Comparison of ENCODE assay signal across 15 cellular contexts in the genomic region with DNA sequence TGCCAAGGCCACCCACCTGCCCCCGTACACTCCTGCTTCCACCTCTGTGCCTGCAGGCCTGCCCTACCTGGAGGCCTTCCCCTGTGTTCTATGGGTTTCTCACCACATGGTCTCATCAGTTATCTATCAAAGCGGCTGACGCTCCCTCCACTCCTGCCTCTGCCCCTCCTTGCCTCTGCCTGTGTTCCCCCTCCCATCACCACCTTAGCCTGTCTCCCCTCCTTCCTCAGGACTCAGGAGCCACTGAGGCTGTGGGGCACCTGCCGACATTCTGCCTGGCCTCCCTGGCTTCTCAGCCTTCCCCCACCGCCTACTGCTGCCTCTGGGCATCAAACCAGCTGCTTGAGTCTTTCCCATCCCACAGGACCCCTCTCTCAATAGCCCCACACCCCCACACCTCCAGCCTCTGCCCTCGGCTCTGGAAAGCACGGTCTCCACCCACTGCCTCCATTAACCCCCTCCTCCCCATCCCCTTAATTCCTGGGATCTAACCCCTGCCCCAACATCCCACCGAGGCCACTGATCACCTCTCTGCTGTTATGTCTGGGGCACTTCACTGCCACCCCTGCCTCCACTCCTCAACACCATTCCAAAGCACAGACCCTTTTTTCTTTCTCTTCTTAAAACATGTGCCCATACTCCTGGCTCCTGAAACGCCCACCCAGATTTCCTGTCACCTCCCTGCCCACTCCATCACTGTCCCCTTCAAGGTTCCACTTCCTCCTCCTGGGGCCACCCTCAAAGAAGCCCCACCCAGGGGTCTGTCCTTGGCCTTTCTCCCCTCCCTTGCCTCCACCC. TPM values are rescaled to one million over a fixed set of nuclear protein-coding genes. Genes with fewer than 3 reads are reported as not detected.
A peak's percentile ranks its signal among the peaks of the same experiment; 100 is the strongest.
DNase-seq lines count a peak whose midpoint lies in the region; TF ChIP-seq lines count a peak whose summit lies in the region.
"Had no signal": no experiment of that assay in that cellular context is flagged by ENCODE, and none has a peak within 500 bp of the region (broad histone marks: within the 10 kb centered on the region; RNA-seq: fewer than 3 reads in every experiment).

No MANE protein-coding gene starts in this region.

- peaks cover 6% of the 10 kb centered on the region for H3K4me1 ChIP-seq in CD8-positive, alpha-beta memory T cell (ENCODE audit: insufficient read depth, low read length)
- no peaks in the 10 kb centered on the region for H3K4me1 ChIP-seq in HEK293 (ENCODE audit: control insufficient read depth, insufficient read depth, low read length)
- peaks cover 33% of the 10 kb centered on the region for H3K4me1 ChIP-seq in adipocyte (ENCODE audit: control insufficient read depth, insufficient read depth, low read length)
- H3K4me1 ChIP-seq in neuronal stem cell (ENCODE audit: control insufficient read depth in 2 of 2, insufficient read depth in 1 of 2, low read depth in 1 of 2, low read length in 2 of 2) = peaks cover 0 to 6% of the 10 kb centered on the region in 2 donors
- no peaks in the 10 kb centered on the region for H3K4me1 ChIP-seq in CD4-positive, alpha-beta memory T cell (ENCODE audit: insufficient read depth, low read length)
- no peaks in the 10 kb centered on the region for H3K4me1 ChIP-seq in uterus
- H3K4me1 ChIP-seq: prostate gland, tibial artery had no signal

- H3K4me2 ChIP-seq in neuronal stem cell (ENCODE audit: insufficient read depth, low read length, poor library complexity, severe bottlenecking) = no peak overlapping the region

- no peaks in the 10 kb centered on the region for H3K36me3 Mint-ChIP-seq in CD8-positive, alpha-beta memory T cell
- no peaks in the 10 kb centered on the region for H3K36me3 Mint-ChIP-seq in CD4-positive, alpha-beta memory T cell

- no CpG with 5 or more reads among the region's 9 CpGs for WGBS in neuronal stem cell (ENCODE audit: extremely low coverage in 2 of 2, insufficient read length in 2 of 2, insufficient replicate concordance in 1 of 2), 2 donors

- H4K8ac ChIP-seq in neuronal stem cell (ENCODE audit: low read depth, low read length) = no peak overlapping the region

- no peaks in the 10 kb centered on the region for H3K9me3 Mint-ChIP-seq in CD8-positive, alpha-beta memory T cell
- H3K9me3 Mint-ChIP-seq in CD4-positive, alpha-beta memory T cell = no peaks in the 10 kb centered on the region
- H3K9me3 Mint-ChIP-seq: CD4-positive, alpha-beta T cell had no signal

- no peak overlapping the region for H3K4me3 Mint-ChIP-seq in CD8-positive, alpha-beta memory T cell
- H3K4me3 Mint-ChIP-seq in CD4-positive, alpha-beta memory T cell = no peak overlapping the region
- H3K4me3 Mint-ChIP-seq: CD4-positive, alpha-beta T cell had no signal

- peak overlapping the region; percentile 88 for H2BK12ac ChIP-seq in neuronal stem cell (ENCODE audit: low read length)

- no peak overlapping the region for H3K4me3 ChIP-seq in CD8-positive, alpha-beta memory T cell (ENCODE audit: low read length)
- H3K4me3 ChIP-seq in HEK293 (ENCODE audit: low read depth, low read length) (no peak overlapping the region), adipocyte (ENCODE audit: low read length) (no peak overlapping the region), neuronal stem cell (ENCODE audit: low read length in 2 of 2) (no peak overlapping the region), uterus (no peak overlapping the region)
- no peak overlapping the region for H3K4me3 ChIP-seq in CD4-positive, alpha-beta memory T cell (ENCODE audit: low read length in 2 of 2)
- H3K4me3 ChIP-seq: heart left ventricle, mucosa of descending colon, prostate gland, tibial artery had no signal

- H2BK120ac ChIP-seq in neuronal stem cell (ENCODE audit: low read depth, low read length) = no peak overlapping the region

- peak overlapping the region; percentile 19 for H3K18ac ChIP-seq in neuronal stem cell (ENCODE audit: low read length)

- H2AK5ac ChIP-seq in neuronal stem cell (ENCODE audit: low read depth, low read length) = peak overlapping the region; percentile 42

- H3K27ac Mint-ChIP-seq in CD8-positive, alpha-beta memory T cell = peak overlapping the region in 4 of 8 donors; percentile 36 to 83 (median 66)
- no peak overlapping the region for H3K27ac Mint-ChIP-seq in CD4-positive, alpha-beta memory T cell
- H3K27ac Mint-ChIP-seq: CD4-positive, alpha-beta T cell had no signal

- peaks cover 0 to 3% of the 10 kb centered on the region in 2 donors for H3K27me3 Mint-ChIP-seq in CD8-positive, alpha-beta memory T cell
- H3K27me3 Mint-ChIP-seq in CD4-positive, alpha-beta memory T cell = no peaks in the 10 kb centered on the region
- H3K27me3 Mint-ChIP-seq: CD4-positive, alpha-beta T cell had no signal

- no peak for TF ChIP-seq POLR2A in uterus (IDR thresholded peaks at IDR 0.05)

- H3K14ac ChIP-seq in neuronal stem cell (ENCODE audit: low read length) = no peak overlapping the region

- H3K36me3 ChIP-seq in CD8-positive, alpha-beta memory T cell (ENCODE audit: insufficient read depth, low read length) = no peaks in the 10 kb centered on the region
- H3K36me3 ChIP-seq in HEK293 (ENCODE audit: control insufficient read depth in 2 of 2, insufficient read depth in 1 of 2, low read length in 2 of 2) (no peaks in the 10 kb centered on the region), adipocyte (ENCODE audit: control insufficient read depth, insufficient read depth, low read length, severe bottlenecking) (no peaks in the 10 kb centered on the region), neuronal stem cell (replicated peaks in 1 of 2; ENCODE audit: control insufficient read depth in 2 of 2, insufficient read depth in 2 of 2, low read length in 2 of 2) (no peaks in the 10 kb centered on the region), uterus (no peaks in the 10 kb centered on the region)
- no peaks in the 10 kb centered on the region for H3K36me3 ChIP-seq in CD4-positive, alpha-beta memory T cell (ENCODE audit: insufficient read depth, low read length)
- H3K36me3 ChIP-seq: heart left ventricle, prostate gland, tibial artery had no signal

- no peaks in the 10 kb centered on the region for H3K79me1 ChIP-seq in neuronal stem cell (ENCODE audit: low read depth, low read length)

- peaks cover 13 to 41% (median 18%) of the 10 kb centered on the region in 3 donors for H3K4me1 Mint-ChIP-seq in CD8-positive, alpha-beta memory T cell
- H3K4me1 Mint-ChIP-seq in CD4-positive, alpha-beta memory T cell = peaks cover 0 to 1% (median 0%) of the 10 kb centered on the region in 4 donors

- no peak overlapping the region for H3K4ac ChIP-seq in neuronal stem cell (ENCODE audit: low read length)

- no peak overlapping the region for H3K23ac ChIP-seq in neuronal stem cell (ENCODE audit: low read depth, low read length, poor library complexity)

- peak overlapping the region; percentile 81 for H3K27ac ChIP-seq in CD8-positive, alpha-beta memory T cell (ENCODE audit: low read depth, low read length)
- H3K27ac ChIP-seq in HEK293 (ENCODE audit: extremely low read depth, low read depth, low read length) (no peak overlapping the region), neuronal stem cell (replicated peaks; ENCODE audit: low read length) (no peak overlapping the region), uterus (no peak overlapping the region)
- H3K27ac ChIP-seq in CD4-positive, alpha-beta memory T cell (ENCODE audit: low read depth, low read length) = no peak overlapping the region
- H3K27ac ChIP-seq: heart left ventricle, prostate gland, tibial artery had no signal

- DNase-seq in CD8-positive, alpha-beta memory T cell = no peak
- DNase-seq in adipocyte (ENCODE audit: low read depth) = no peak
- DNase-seq in neuronal stem cell (ENCODE audit: low spot score) = no peak
- DNase-seq in CD4-positive, alpha-beta memory T cell = no peak
- no peak for DNase-seq in uterus
- no peak for DNase-seq in amygdala (lab: John Stamatoyannopoulos, UW)
- DNase-seq: CD4-positive, alpha-beta T cell; heart left ventricle; mucosa of descending colon; NCI-H1105; NCI-H2171; T-helper 9 cell; tibial artery had no signal

- POLR2A ChIA-PET in CD8-positive, alpha-beta memory T cell (lab: Charles Lee) = no interaction called here
- POLR2A ChIA-PET in HEK293 (lab: Yijun Ruan, JAX) = no interaction called here
- POLR2A ChIA-PET in CD4-positive, alpha-beta memory T cell (lab: Charles Lee; ENCODE audit: partially characterized antibody) = no interaction called here

- intact Hi-C loops in CD4-positive, alpha-beta memory T cell (cut with micrococcal nuclease) = no loop called here
- intact Hi-C loops in uterus (cut with DNase I; ENCODE audit: low total_unique reads) = no loop called here

- H3K27me3 ChIP-seq in CD8-positive, alpha-beta memory T cell (ENCODE audit: insufficient read depth, low read length, poor library complexity, severe bottlenecking) = no peaks in the 10 kb centered on the region
- no peaks in the 10 kb centered on the region for H3K27me3 ChIP-seq in adipocyte (replicated peaks; ENCODE audit: control insufficient read depth, insufficient read depth, low read length)
- peaks cover 0 to 65% (median 0%) of the 10 kb centered on the region in 3 experiments for H3K27me3 ChIP-seq in neuronal stem cell (ENCODE audit: control insufficient read depth in 3 of 3, insufficient read depth in 3 of 3, low read depth in 1 of 3, low read length in 3 of 3)
- H3K27me3 ChIP-seq in CD4-positive, alpha-beta memory T cell (ENCODE audit: insufficient read depth, low read length) = no peaks in the 10 kb centered on the region
- H3K27me3 ChIP-seq in uterus = no peaks in the 10 kb centered on the region
- H3K27me3 ChIP-seq: heart left ventricle had no signal

- H3K9me3 ChIP-seq in CD8-positive, alpha-beta memory T cell (ENCODE audit: low read length) = no peaks in the 10 kb centered on the region
- H3K9me3 ChIP-seq in HEK293 (ENCODE audit: control insufficient read depth, insufficient read depth, low read depth, low read length) (no peaks in the 10 kb centered on the region), adipocyte (ENCODE audit: control insufficient read depth, low read length) (no peaks in the 10 kb centered on the region), neuronal stem cell (replicated peaks in 1 of 2; ENCODE audit: control insufficient read depth in 2 of 2, insufficient read depth in 1 of 2, low read depth in 1 of 2, low read length in 2 of 2) (peaks cover 0 to 2% of the 10 kb centered on the region in 2 donors), uterus (no peaks in the 10 kb centered on the region)
- no peaks in the 10 kb centered on the region for H3K9me3 ChIP-seq in CD4-positive, alpha-beta memory T cell (ENCODE audit: control insufficient read depth in 1 of 2, low read length in 2 of 2)
- H3K9me3 ChIP-seq: heart left ventricle, mucosa of descending colon, prostate gland, tibial artery had no signal

- H2BK5ac ChIP-seq in neuronal stem cell (ENCODE audit: low read length) = no peak overlapping the region

- CTCF ChIA-PET in CD8-positive, alpha-beta memory T cell (lab: Charles Lee) = interaction anchor here (1.4 to 1.7 kb wide), 2 partner anchors 9 to 50 kb away, joined by 3 to 6 read pairs; no protein-coding TSS in a partner anchor
- CTCF ChIA-PET in HEK293 (lab: Yijun Ruan, JAX) = interaction anchor here (0.6 to 3.5 kb wide), 4 partner anchors 9 to 1665 kb away, joined by 3 to 20 read pairs (median 3); no protein-coding TSS in a partner anchor
- CTCF ChIA-PET in CD4-positive, alpha-beta memory T cell (lab: Charles Lee; ENCODE audit: partially characterized antibody) = no interaction called here

- H3K9ac ChIP-seq in adipocyte (ENCODE audit: low read length) (peak overlapping the region; percentile 68), neuronal stem cell (ENCODE audit: low read depth, low read length, poor library complexity) (peak overlapping the region; percentile 73)

- H2BK15ac ChIP-seq in neuronal stem cell (ENCODE audit: low read length) = peak overlapping the region; percentile 77

- H4K91ac ChIP-seq in neuronal stem cell (ENCODE audit: low read depth, low read length, poor library complexity) = no peak overlapping the region

- H2AFZ ChIP-seq in neuronal stem cell (ENCODE audit: low read length) = no peak overlapping the region

- TF ChIP-seq CTCF in HEK293 (tag by site-specific recombination; IDR thresholded peaks at IDR 0.05) (no peak), uterus (IDR thresholded peaks at IDR 0.05) (no peak)

RNA-seq across cellular contexts. Expression of gene CYP11A1, which starts 24.4 kb away (rescaled TPM):
- not detected for total RNA-seq in CD8-positive, alpha-beta memory T cell
- polyA plus RNA-seq in CD8-positive, alpha-beta memory T cell = not detected
- polyA plus RNA-seq in neuronal stem cell (2013, experiment 1 of 2) = 0.77 TPM
- polyA plus RNA-seq in neuronal stem cell (2013, experiment 2 of 2) = 0.80 TPM
- not detected for total RNA-seq in CD4-positive, alpha-beta memory T cell
- not detected for polyA plus RNA-seq in CD4-positive, alpha-beta memory T cell
- 1 to 10 TPM in 2 of 4 donors, not detected in 2; 1.1 to 2.3 TPM for total RNA-seq in uterus
- total RNA-seq: CD4-positive, alpha-beta T cell had no signal

RNA-seq across cellular contexts. Expression of gene SEMA7A, which starts 42.0 kb away (rescaled TPM):
- total RNA-seq in CD8-positive, alpha-beta memory T cell = 10 to 100 TPM; 71.2 to 72.5 TPM
- 1.9 TPM for polyA plus RNA-seq in CD8-positive, alpha-beta memory T cell
- 10.3 TPM for polyA plus RNA-seq in neuronal stem cell (2013, experiment 1 of 2)
- polyA plus RNA-seq in neuronal stem cell (2013, experiment 2 of 2) = 10.3 TPM
- 1 to 10 TPM; 1.2 to 1.9 TPM for total RNA-seq in CD4-positive, alpha-beta memory T cell
- polyA plus RNA-seq in CD4-positive, alpha-beta memory T cell = under 1 TPM in 1 of 2 donors, not detected in 1; 0.10 TPM
- 10 to 100 TPM in 1 of 4 donors, 1 to 10 TPM in 1, under 1 TPM in 1, not detected in 1; 0.29 to 16.9 (median 4.5) TPM for total RNA-seq in uterus

Comparison
In these comparisons a context has a peak if more than half of its experiments do, and no peak if none do; other contexts are left out.
1. RNA of gene SEMA7A, which starts 42.0 kb away (total RNA-seq): 71.2 to 72.5 TPM in CD8-positive, alpha-beta memory T cell; 0.29 to 16.9 TPM in uterus and 1.2 to 1.9 TPM in CD4-positive, alpha-beta memory T cell; every median in the first group is over 4 times any median in the second.